Comparison of ENCODE assay signal across 17 cellular contexts in genomic region chr12:93136243-93137015, GRCh38.
DNase-seq lines count a peak whose midpoint lies in the region; ATAC-seq and TF ChIP-seq lines count a peak whose summit lies in the region.
"Had no signal": no experiment of that assay in that cellular context is flagged by ENCODE, and none has a peak within 500 bp of the region (broad histone marks: within the 10 kb centered on the region; RNA-seq: fewer than 3 reads in every experiment).

No MANE protein-coding gene starts in this region.

- no peak overlapping the region for H2BK5ac ChIP-seq in mesenchymal stem cell (ENCODE audit: low read depth, low read length, poor library complexity, severe bottlenecking)

- H2AK5ac ChIP-seq in mesenchymal stem cell (ENCODE audit: low read length, severe bottlenecking): peak overlapping the region; percentile 28

- peak overlapping the region in 1 of 2 experiments; percentile 26 for H3K4ac ChIP-seq in mesenchymal stem cell (ENCODE audit: low read depth in 1 of 2, low read length in 2 of 2)

- no peaks in the 10 kb centered on the region for H3K9me2 ChIP-seq in PC-3 (replicated peaks; ENCODE audit: low read length)

- no peak overlapping the region for H3K4me3 ChIP-seq in A673 (ENCODE audit: low read depth, low read length, poor library complexity, severe bottlenecking)
- H3K4me3 ChIP-seq in PC-3 (ENCODE audit: low read length): peak overlapping the region; percentile 38; the same call in 1 of the 2 replicates
- H3K4me3 ChIP-seq in mesenchymal stem cell (ENCODE audit: insufficient read depth in 1 of 2, low read depth in 1 of 2, low read length in 2 of 2): no peak overlapping the region
- H3K4me3 ChIP-seq: lung, SJCRH30, smooth muscle cell, testis had no signal

- H3K4me2 ChIP-seq in PC-3 (ENCODE audit: low read length) (peak overlapping the region; percentile 80), mesenchymal stem cell (ENCODE audit: low read length, poor library complexity, severe bottlenecking) (no peak overlapping the region)

- POLR2A ChIA-PET in A673 (lab: Charles Lee; ENCODE audit: low non-redundant PET) (no interaction called here), PC-3 (lab: Charles Lee; ENCODE audit: unreplicated experiment) (no interaction called here)

- ATAC-seq in GM18498 (IDR thresholded peaks at IDR 0.05; ENCODE audit: unreplicated experiment) (peak; percentile 22), PC-3 (no peak), GM19452 (IDR thresholded peaks at IDR 0.05; ENCODE audit: unreplicated experiment) (no peak)

- peak overlapping the region; percentile 63 to 68 for H2BK12ac ChIP-seq in mesenchymal stem cell (ENCODE audit: low read length in 2 of 2)

- H2AFZ ChIP-seq in PC-3 (ENCODE audit: low read length): no peak overlapping the region
- no peak overlapping the region for H2AFZ ChIP-seq in mesenchymal stem cell (ENCODE audit: low read depth, low read length)

- H3K9ac ChIP-seq in PC-3 (ENCODE audit: low read length) (peak overlapping the region; percentile 30; the same call in 1 of the 2 replicates), mesenchymal stem cell (ENCODE audit: low read length) (no peak overlapping the region)

- H3K23ac ChIP-seq in mesenchymal stem cell (ENCODE audit: low read length in 2 of 2): no peak overlapping the region

- BruUV-seq in A673 (replicated peaks; lab: Mats Ljungman, UMichigan) (no TSS peak), PC-3 (replicated peaks; lab: Mats Ljungman, UMichigan) (no TSS peak)

- intact Hi-C loops in A673 (cut with micrococcal nuclease; ENCODE audit: unreplicated experiment) (no loop called here), PC-3 (cut with micrococcal nuclease) (loop anchor here (5.0 to 10.0 kb wide), 5 partner anchors 109 to 352 kb away; no protein-coding TSS in a partner anchor)

- H3K36me3 ChIP-seq in A673 (ENCODE audit: insufficient read depth, low read length, poor library complexity, severe bottlenecking) (no peaks in the 10 kb centered on the region), PC-3 (ENCODE audit: low read depth, low read length) (no peaks in the 10 kb centered on the region), mesenchymal stem cell (ENCODE audit: control insufficient read depth in 1 of 2, insufficient read depth in 2 of 2, low read depth in 1 of 2, low read length in 2 of 2) (no peaks in the 10 kb centered on the region)
- H3K36me3 ChIP-seq: SJCRH30 had no signal

- CTCF ChIA-PET in A673 (lab: Charles Lee) (no interaction called here), PC-3 (lab: Charles Lee) (interaction anchor here (0.7 kb wide), 1 partner anchor 93 kb away, joined by 3 read pairs; no protein-coding TSS in a partner anchor)

- no peaks in the 10 kb centered on the region for H3K79me1 ChIP-seq in mesenchymal stem cell (replicated peaks; ENCODE audit: low read length, poor library complexity, severe bottlenecking)

- no peaks in the 10 kb centered on the region for H3F3A ChIP-seq in PC-3 (ENCODE audit: low read length, unreplicated experiment)

- H3K27ac ChIP-seq in A673 (ENCODE audit: low read depth, low read length, poor library complexity, severe bottlenecking) (peak overlapping the region; percentile 59), PC-3 (ENCODE audit: low read length) (peak overlapping the region; percentile 77), mesenchymal stem cell (ENCODE audit: low read length, poor library complexity, severe bottlenecking) (no peak overlapping the region)
- H3K27ac ChIP-seq: SJCRH30, testis had no signal

- no peaks in the 10 kb centered on the region for H4K20me1 ChIP-seq in PC-3 (ENCODE audit: low read length)

- WGBS in mesenchymal stem cell: 93% methylated on average over 5 of the region's 6 CpGs

- H3K27me3 ChIP-seq in A673 (replicated peaks; ENCODE audit: insufficient read depth, low read depth, low read length, poor library complexity): no peaks in the 10 kb centered on the region
- no peaks in the 10 kb centered on the region for H3K27me3 ChIP-seq in PC-3 (ENCODE audit: low read length)
- H3K27me3 ChIP-seq in mesenchymal stem cell (ENCODE audit: control insufficient read depth in 1 of 2, insufficient read depth in 1 of 2, low read length in 2 of 2): no peaks in the 10 kb centered on the region
- H3K27me3 ChIP-seq: SJCRH30, testis had no signal

- no peak overlapping the region for H2BK15ac ChIP-seq in mesenchymal stem cell (ENCODE audit: low read depth, poor library complexity, severe bottlenecking)

- no peak overlapping the region for H4K8ac ChIP-seq in mesenchymal stem cell (ENCODE audit: low read length)

- H3K9me3 ChIP-seq in A673 (ENCODE audit: low read depth, low read length, poor library complexity, severe bottlenecking) (no peaks in the 10 kb centered on the region), PC-3 (ENCODE audit: low read length) (no peaks in the 10 kb centered on the region), mesenchymal stem cell (ENCODE audit: control insufficient read depth, low read length) (no peaks in the 10 kb centered on the region)
- H3K9me3 ChIP-seq: SJCRH30, testis had no signal

- H3K18ac ChIP-seq in mesenchymal stem cell (ENCODE audit: low read depth in 1 of 2, low read length in 2 of 2): peak overlapping the region in 1 of 2 experiments; percentile 28

- no peaks in the 10 kb centered on the region for H3K79me2 ChIP-seq in PC-3 (ENCODE audit: low read length)

- no peak overlapping the region for H2BK120ac ChIP-seq in mesenchymal stem cell (ENCODE audit: low read depth, low read length)

- peaks cover 27% of the 10 kb centered on the region for H3K4me1 ChIP-seq in A673 (ENCODE audit: insufficient read depth, low read length, poor library complexity, severe bottlenecking)
- H3K4me1 ChIP-seq in PC-3 (ENCODE audit: insufficient read depth, low read length): peaks cover 53% of the 10 kb centered on the region
- peaks cover 4% of the 10 kb centered on the region for H3K4me1 ChIP-seq in mesenchymal stem cell (ENCODE audit: control insufficient read depth, insufficient read depth, low read depth, low read length)
- H3K4me1 ChIP-seq: testis had no signal

- TF ChIP-seq CTCF in A673 (conservative IDR thresholded peaks at IDR 0.05; ENCODE audit: low read depth, low read length): no peak
- no peak for TF ChIP-seq CTCF in PC-3 (conservative IDR thresholded peaks at IDR 0.05; ENCODE audit: low read depth, low read length)

- H4K91ac ChIP-seq in mesenchymal stem cell (ENCODE audit: low read length): no peak overlapping the region

- no peak overlapping the region for H3K14ac ChIP-seq in mesenchymal stem cell (ENCODE audit: low read length in 2 of 2)

- DNase-seq in A673 (ENCODE audit: low spot score): no peak
- DNase-seq in PC-3: no peak
- DNase-seq in mesenchymal stem cell: no peak
- DNase-seq in OCI-M2 (lab: John Stamatoyannopoulos, UW; ENCODE audit: unreplicated experiment): no peak
- DNase-seq in amygdala (lab: John Stamatoyannopoulos, UW): no peak
- DNase-seq in effector CD4-positive, alpha-beta T cell: no peak
- DNase-seq: activated CD4-positive, alpha-beta memory T cell treated with anti-CD3 and anti-CD28 coated beads, Interleukin-2, amount 10 ng/mL, durations not matched to agents 7 days and 5 days; activated effector memory CD4-positive, alpha-beta T cell treated with anti-CD3 and anti-CD28 coated beads, Interleukin-2, amount 50 U/mL, for 16 hours; dermis blood vessel endothelial cell; DMS79; nucleus accumbens; SJCRH30; testis had no signal
